8 cellular contexts compared by ENCODE assay signal in genomic region chrX:18674417-18674787, GRCh38. TPM values are rescaled to one million over a fixed set of nuclear protein-coding genes. Genes with fewer than 3 reads are reported as not detected.
A peak's percentile ranks its signal among the peaks of the same experiment; 100 is the strongest.
DNase-seq lines count a peak whose midpoint lies in the region; ATAC-seq and TF ChIP-seq lines count a peak whose summit lies in the region.

No MANE protein-coding gene starts in this region.

- H3K36me3 ChIP-seq in adipocyte (ENCODE audit: control insufficient read depth, insufficient read depth, low read length, severe bottlenecking) (no peaks in the 10 kb centered on the region), iPS-18a (ENCODE audit: control insufficient read depth, low read depth, low read length) (no peaks in the 10 kb centered on the region)

- DNase-seq in NCI-H526 treated with DMSO at 0.1 percent for 48 hours (lab: John Stamatoyannopoulos, UW) (peak; percentile 74), adipocyte (ENCODE audit: low read depth) (no peak), AG08396 (ENCODE audit: low spot score) (no peak), mesenteric fat pad (ENCODE audit: low spot score) (no peak)
- DNase-seq in stimulated activated CD4-positive, alpha-beta T cell treated with anti-CD3 and anti-CD28 coated beads, Interleukin-1b, Interleukin-23, amount 100 ng/mL, for 48 hours, result peak; percentile 1

- H3K27ac ChIP-seq in iPS-18a (ENCODE audit: low read length), result no peak overlapping the region

- ATAC-seq in GM18505 (IDR thresholded peaks at IDR 0.05; ENCODE audit: unreplicated experiment) (peak; percentile 26), HG02610 (IDR thresholded peaks at IDR 0.05; ENCODE audit: unreplicated experiment) (peak; percentile 38)

- H3K27me3 ChIP-seq in adipocyte (replicated peaks; ENCODE audit: control insufficient read depth, insufficient read depth, low read length) (no peaks in the 10 kb centered on the region), iPS-18a (ENCODE audit: control insufficient read depth, insufficient read depth, low read length) (no peaks in the 10 kb centered on the region)

- H3K9me3 ChIP-seq in adipocyte (ENCODE audit: control insufficient read depth, low read length) (no peaks in the 10 kb centered on the region), iPS-18a (ENCODE audit: control insufficient read depth, low read depth, low read length) (peaks cover 8% of the 10 kb centered on the region)

- H3K4me3 ChIP-seq in adipocyte (ENCODE audit: low read length), result peak overlapping the region; percentile 74
- peak overlapping the region; percentile 59 for H3K4me3 ChIP-seq in iPS-18a (ENCODE audit: low read length)

- H3K4me1 ChIP-seq in adipocyte (ENCODE audit: control insufficient read depth, insufficient read depth, low read length) (no peaks in the 10 kb centered on the region), iPS-18a (ENCODE audit: control insufficient read depth, low read depth, low read length) (no peaks in the 10 kb centered on the region)

- H3K9ac ChIP-seq in adipocyte (ENCODE audit: low read length), result peak overlapping the region; percentile 29
- H3K9ac ChIP-seq in iPS-18a (ENCODE audit: low read length), result peak overlapping the region; percentile 8

- TF ChIP-seq POLR2A in GM18505 (IDR thresholded peaks at IDR 0.05; ENCODE audit: borderline replicate concordance, extremely low read depth, insufficient read depth, insufficient read length), result no peak

RNA-seq across cellular contexts. Expression of gene RS1, which starts 2.5 kb away (rescaled TPM):
- total RNA-seq in mesenteric fat pad, result not detected

RNA-seq across cellular contexts. Expression of gene PPEF1, which starts 33.0 kb away (rescaled TPM):
- not detected for total RNA-seq in mesenteric fat pad

Comparison
In these comparisons a context has a peak if more than half of its experiments do, and no peak if none do; other contexts are left out.
1. DNase-seq: peak in NCI-H526 treated with DMSO at 0.1 percent for 48 hours (single experiment) and stimulated activated CD4-positive, alpha-beta T cell treated with anti-CD3 and anti-CD28 coated beads, Interleukin-1b, Interleukin-23, amount 100 ng/mL, for 48 hours (single experiment); none in adipocyte (single experiment), AG08396 (single experiment) and mesenteric fat pad (single experiment).